Comparison of ENCODE assay signal across 1 cellular context in the genomic region with DNA sequence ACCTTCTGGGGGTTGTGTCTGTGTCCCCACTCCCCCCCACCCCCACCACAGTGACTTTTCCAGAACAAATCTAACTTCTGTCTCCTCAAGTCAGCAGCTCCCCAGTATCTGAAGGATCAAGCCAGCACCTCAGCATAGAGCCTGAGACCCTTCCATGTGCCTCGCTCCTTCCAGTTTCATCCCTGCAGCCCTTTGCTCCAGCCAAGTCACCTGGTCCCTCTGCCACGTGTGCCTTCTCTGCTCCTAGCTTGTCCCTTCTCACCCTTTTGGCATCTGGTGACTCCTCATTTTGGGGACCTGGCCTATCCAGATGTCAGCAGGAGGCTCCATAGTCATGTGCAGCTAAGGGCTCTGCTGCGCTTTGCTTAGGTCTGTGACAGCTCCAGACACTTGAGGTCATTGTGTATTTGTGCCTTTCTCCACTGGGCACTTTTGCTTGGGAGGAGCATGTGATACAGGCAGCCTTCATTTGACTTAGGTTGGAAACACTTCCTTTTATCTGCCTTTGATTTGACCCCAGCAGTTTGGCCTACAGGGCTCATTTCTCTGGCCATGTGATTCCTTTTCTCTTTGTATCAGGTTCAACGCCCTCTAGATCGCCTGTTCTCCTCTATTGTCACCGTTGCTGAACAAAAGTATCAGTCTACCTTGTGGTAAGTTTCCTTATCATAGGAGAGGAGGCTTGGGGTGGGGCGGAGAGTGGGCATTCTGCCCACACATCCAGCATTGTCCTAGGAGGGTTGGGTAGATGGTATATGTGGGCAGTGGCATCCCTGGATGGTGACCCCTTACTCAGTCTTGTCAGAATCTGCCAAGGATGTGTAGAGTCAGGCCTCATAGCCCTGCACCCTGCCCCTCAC.
A peak's percentile ranks its signal among the peaks of the same experiment; 100 is the strongest.
TF ChIP-seq lines count a peak whose summit lies in the region.

No MANE protein-coding gene starts in this region.

TF ChIP-seq in liver, 16 proteins besides CTCF, POLR2A, EP300 and RAD21 (continued from another document):
- TF ChIP-seq RXRA (IDR thresholded peaks at IDR 0.05) (peak; percentile 90 to 93), HNF4A (conservative IDR thresholded peaks at IDR 0.05) (peak; percentile 31 to 49)
